Comparison of ENCODE assay signal across 8 cellular contexts in the genomic region with DNA sequence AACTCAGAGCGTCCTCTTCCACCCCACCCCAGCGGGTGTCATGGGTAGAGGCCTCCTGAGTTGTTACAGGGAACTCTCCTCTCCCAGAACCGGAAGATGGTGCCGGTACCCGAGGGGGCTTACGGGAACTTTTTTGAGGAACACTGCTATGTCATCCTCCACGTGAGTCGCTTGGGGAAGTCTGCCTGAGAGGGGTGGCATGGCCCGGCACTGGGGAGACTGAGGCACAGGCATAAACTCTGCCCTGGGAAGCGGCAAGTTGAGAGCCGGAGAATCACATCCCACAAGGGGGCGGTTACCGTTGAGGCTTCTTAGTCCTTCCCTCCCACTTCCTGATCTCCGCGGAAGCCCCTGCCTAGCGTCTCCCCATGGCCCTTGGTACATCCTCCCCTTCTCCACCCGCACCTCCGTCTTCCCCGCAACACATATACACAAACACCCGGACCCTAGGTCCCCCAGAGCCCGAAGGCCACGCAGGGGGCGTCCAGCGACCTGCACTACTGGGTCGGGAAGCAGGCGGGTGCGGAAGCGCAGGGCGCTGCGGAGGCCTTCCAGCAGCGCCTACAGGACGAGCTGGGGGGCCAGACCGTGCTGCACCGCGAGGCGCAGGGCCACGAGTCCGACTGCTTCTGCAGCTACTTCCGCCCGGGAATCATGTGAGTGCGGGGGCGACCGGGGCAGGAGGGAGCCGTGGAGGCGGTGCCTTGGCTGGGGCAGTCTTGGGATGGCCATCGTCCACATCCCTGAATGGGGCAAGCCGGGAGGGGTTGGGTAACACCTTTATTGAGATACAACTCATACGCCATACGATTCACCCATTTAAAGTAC. TPM values are rescaled to one million over a fixed set of nuclear protein-coding genes. Genes with fewer than 3 reads are reported as not detected.
A peak's percentile ranks its signal among the peaks of the same experiment; 100 is the strongest.
DNase-seq lines count a peak whose midpoint lies in the region; ATAC-seq and TF ChIP-seq lines count a peak whose summit lies in the region.

No MANE protein-coding gene starts in this region.

- no peak overlapping the region for H3T11ph ChIP-seq in H9 (ENCODE audit: low read length)

- no peak overlapping the region for H3K4ac ChIP-seq in H9 (ENCODE audit: low read depth, low read length)

- peak overlapping the region; percentile 9 for H3K18ac ChIP-seq in H9 (ENCODE audit: insufficient read length, low read depth, low read length)

- no peak overlapping the region for H2BK5ac ChIP-seq in H9 (ENCODE audit: insufficient read length, low read length)

- H3K79me1 ChIP-seq in H9 (ENCODE audit: insufficient read depth, low read depth, low read length, poor library complexity, severe bottlenecking), result no peaks in the 10 kb centered on the region

- H3K79me2 ChIP-seq in H9 (ENCODE audit: insufficient read depth, low read length), result no peaks in the 10 kb centered on the region

- no peak overlapping the region for H3K56ac ChIP-seq in H9 (ENCODE audit: insufficient read length, low read depth, low read length)

- H3K9me3 ChIP-seq in H9 (ENCODE audit: control insufficient read depth, low read depth, low read length) (no peaks in the 10 kb centered on the region), mucosa of rectum (ENCODE audit: control insufficient read depth in 2 of 2, low read length in 2 of 2) (no peaks in the 10 kb centered on the region)

- H3K27ac Mint-ChIP-seq in H9, result peak overlapping the region in 1 of 3 experiments; percentile 90; a peak in 3 of 7 replicates
- peak overlapping the region; percentile 93 for H3K27ac Mint-ChIP-seq in activated CD8-positive, alpha-beta memory T cell treated with anti-CD3 and anti-CD28 coated beads, Interleukin-2, amount 10 ng/mL, durations not matched to agents 7 days and 5 days

- no peaks in the 10 kb centered on the region; the same call in 1 of the 2 replicates for H3K27me3 ChIP-seq in H9 (ENCODE audit: insufficient read depth, low read length)
- no peaks in the 10 kb centered on the region for H3K27me3 ChIP-seq in mucosa of rectum (ENCODE audit: control insufficient read depth in 2 of 2, insufficient read depth in 2 of 2, low read length in 2 of 2)

- no peak overlapping the region for H3K9ac ChIP-seq in H9 (ENCODE audit: extremely low read depth, insufficient read length, low read length)
- H3K9ac ChIP-seq in mucosa of rectum (ENCODE audit: low read depth in 1 of 2, low read length in 2 of 2), result peak overlapping the region; percentile 87 to 94

- no peaks in the 10 kb centered on the region for H3K9me3 Mint-ChIP-seq in H9
- H3K9me3 Mint-ChIP-seq in activated CD8-positive, alpha-beta memory T cell treated with anti-CD3 and anti-CD28 coated beads, Interleukin-2, amount 10 ng/mL, durations not matched to agents 7 days and 5 days (ENCODE audit: low read depth), result no peaks in the 10 kb centered on the region

- H3K14ac ChIP-seq in H9 (ENCODE audit: insufficient read depth, low read length), result 0 out of 2 replicates have a peak overlapping the region, but pooled peaks have one; percentile 4

- CTCF ChIA-PET in activated CD8-positive, alpha-beta memory T cell treated with anti-CD3 and anti-CD28 coated beads, Interleukin-2, amount 10 ng/mL, durations not matched to agents 7 days and 5 days (lab: Charles Lee), result interaction anchor here (0.7 to 0.9 kb wide), 3 partner anchors 19 to 92 kb away, joined by 3 to 5 read pairs (median 4); no protein-coding TSS in a partner anchor

- H4K20me1 ChIP-seq in H9 (ENCODE audit: control insufficient read depth, insufficient read depth, insufficient read length), result no peaks in the 10 kb centered on the region

- TF ChIP-seq CTCF in H9 (conservative IDR thresholded peaks at IDR 0.05) (0 out of 3 replicates have a peak, but pooled peaks have one; percentile 15), NB4 (IDR thresholded peaks at IDR 0.05; ENCODE audit: low read depth, low read length) (no peak), epithelial cell of esophagus (IDR thresholded peaks at IDR 0.05; ENCODE audit: insufficient read depth, low read depth, low read length, missing control alignments) (peak; percentile 9)

- H3K36me3 Mint-ChIP-seq in H9 (ENCODE audit: insufficient read depth in 1 of 3, low read depth in 3 of 3), result peaks cover 0 to 2% (median 0%) of the 10 kb centered on the region in 3 experiments; a peak in 1 of 7 replicates
- peaks cover 19% of the 10 kb centered on the region for H3K36me3 Mint-ChIP-seq in activated CD8-positive, alpha-beta memory T cell treated with anti-CD3 and anti-CD28 coated beads, Interleukin-2, amount 10 ng/mL, durations not matched to agents 7 days and 5 days

- H2AK5ac ChIP-seq in H9 (ENCODE audit: insufficient read length, low read length), result no peak overlapping the region

- H3K27ac ChIP-seq in H9 (ENCODE audit: insufficient read length, low read depth, low read length), result no peak overlapping the region
- H3K27ac ChIP-seq in mucosa of rectum (ENCODE audit: low read depth in 2 of 2, low read length in 2 of 2), result peak overlapping the region; percentile 98

- peak; percentile 83 for TF ChIP-seq POLR2A in NB4 (IDR thresholded peaks at IDR 0.05; ENCODE audit: extremely low read depth, insufficient read length)

- no peak overlapping the region for H2BK15ac ChIP-seq in H9 (ENCODE audit: low read depth, low read length)

- no peak overlapping the region for H4K8ac ChIP-seq in H9 (replicated peaks; ENCODE audit: insufficient read length, low read depth, low read length)

- H2BK20ac ChIP-seq in H9 (ENCODE audit: low read depth, low read length, poor library complexity, severe bottlenecking), result no peak overlapping the region

- no peaks in the 10 kb centered on the region; the same call in 1 of the 2 replicates for H3K4me1 ChIP-seq in H9 (ENCODE audit: insufficient read depth, low read length)
- peaks cover 47 to 72% of the 10 kb centered on the region in 2 donors for H3K4me1 ChIP-seq in mucosa of rectum (ENCODE audit: control insufficient read depth in 2 of 2, insufficient read depth in 2 of 2, low read length in 2 of 2)

- no peak overlapping the region for H2AFZ ChIP-seq in H9 (ENCODE audit: low read length)

- ATAC-seq in activated CD8-positive, alpha-beta memory T cell treated with anti-CD3 and anti-CD28 coated beads, Interleukin-2, amount 10 ng/mL, durations not matched to agents 7 days and 5 days, result peak; percentile 71

- peaks cover 15 to 17% of the 10 kb centered on the region in 2 donors for H3K36me3 ChIP-seq in mucosa of rectum (ENCODE audit: control insufficient read depth in 2 of 2, insufficient read depth in 2 of 2, low read length in 2 of 2)

- no peak overlapping the region for H2BK12ac ChIP-seq in H9 (ENCODE audit: insufficient read length, low read depth, low read length)

- peak; percentile 76 for DNase-seq in H9
- peak; percentile 91 for DNase-seq in NB4 (ENCODE audit: low read depth)
- peak; percentile 85 for DNase-seq in activated CD8-positive, alpha-beta memory T cell treated with anti-CD3 and anti-CD28 coated beads, Interleukin-2, amount 10 ng/mL, durations not matched to agents 7 days and 5 days
- DNase-seq in epithelial cell of esophagus (ENCODE audit: low read depth), result peak; percentile 52
- peak; percentile 37 to 59 for DNase-seq in stimulated activated CD8-positive, alpha-beta memory T cell treated with anti-CD3 and anti-CD28 coated beads, Interleukin-7, amount 100 ng/mL, for 4 hours (ENCODE audit: low read depth in 2 of 2)
- DNase-seq in DMS53 treated with DMSO at 0.1 percent for 48 hours (lab: John Stamatoyannopoulos, UW; ENCODE audit: unreplicated experiment), result no peak

- H3K27me3 Mint-ChIP-seq in H9 (ENCODE audit: low read depth), result peaks cover 21% of the 10 kb centered on the region
- H3K27me3 Mint-ChIP-seq in activated CD8-positive, alpha-beta memory T cell treated with anti-CD3 and anti-CD28 coated beads, Interleukin-2, amount 10 ng/mL, durations not matched to agents 7 days and 5 days, result no peaks in the 10 kb centered on the region

- H3K23ac ChIP-seq in H9 (ENCODE audit: insufficient read length, low read depth, low read length), result no peak overlapping the region

- H3K4me3 ChIP-seq in GM08714 (ENCODE audit: low read length), result peak overlapping the region; percentile 63; the same call in 1 of the 2 replicates
- H3K4me3 ChIP-seq in NB4 (ENCODE audit: low read depth, low read length), result peak overlapping the region; percentile 72
- peak overlapping the region; percentile 41 for H3K4me3 ChIP-seq in epithelial cell of esophagus (ENCODE audit: low read length)
- H3K4me3 ChIP-seq in mucosa of rectum (ENCODE audit: low read length in 2 of 2), result peak overlapping the region; percentile 80

- H4K5ac ChIP-seq in H9 (ENCODE audit: insufficient read length, low read depth, low read length), result no peak overlapping the region

- WGBS in H9 (ENCODE audit: extremely low coverage, insufficient read length, low lambda C conversion rate), result no CpG with 5 or more reads among the region's 49 CpGs

- H4K91ac ChIP-seq in H9 (ENCODE audit: insufficient read length, low read depth, low read length), result no peak overlapping the region

- no peak overlapping the region for H2BK120ac ChIP-seq in H9 (ENCODE audit: low read depth, low read length, poor library complexity, severe bottlenecking)

- H3K23me2 ChIP-seq in H9 (ENCODE audit: insufficient read length, low read depth, low read length, poor library complexity, severe bottlenecking), result no peaks in the 10 kb centered on the region

- peaks cover 19 to 45% of the 10 kb centered on the region in 2 experiments for H3K4me1 Mint-ChIP-seq in H9
- H3K4me1 Mint-ChIP-seq in activated CD8-positive, alpha-beta memory T cell treated with anti-CD3 and anti-CD28 coated beads, Interleukin-2, amount 10 ng/mL, durations not matched to agents 7 days and 5 days, result peaks cover 49% of the 10 kb centered on the region

- peak overlapping the region; percentile 38 for H3K4me2 ChIP-seq in H9 (ENCODE audit: insufficient read depth, insufficient read length, low read length)

- peak overlapping the region; percentile 82 to 86 for H3K4me3 Mint-ChIP-seq in H9
- H3K4me3 Mint-ChIP-seq in activated CD8-positive, alpha-beta memory T cell treated with anti-CD3 and anti-CD28 coated beads, Interleukin-2, amount 10 ng/mL, durations not matched to agents 7 days and 5 days, result peak overlapping the region; percentile 91

RNA-seq across cellular contexts. Expression of a gene that starts 3.4 kb away (rescaled TPM):
- 3.2 and 3.8 TPM in 2 replicates for total RNA-seq in H9 (2021)
- 10 to 100 TPM; 15.4 to 18.3 TPM for total RNA-seq in activated CD8-positive, alpha-beta memory T cell treated with anti-CD3 and anti-CD28 coated beads, Interleukin-2, amount 10 ng/mL, durations not matched to agents 7 days and 5 days

RNA-seq across cellular contexts. Expression of a gene that starts 35.4 kb away (rescaled TPM):
- 27.1 and 36.9 TPM in 2 replicates for total RNA-seq in H9 (2021)
- total RNA-seq in activated CD8-positive, alpha-beta memory T cell treated with anti-CD3 and anti-CD28 coated beads, Interleukin-2, amount 10 ng/mL, durations not matched to agents 7 days and 5 days, result 10 to 100 TPM; 12.3 to 20.6 TPM

RNA-seq across cellular contexts. Expression of a gene that starts 45.0 kb away (rescaled TPM):
- 2.0 and 2.1 TPM in 2 replicates for total RNA-seq in H9 (2021)
- 1 to 10 TPM in 1 of 2 experiments, under 1 TPM in 1; 0.26 to 1.1 TPM for total RNA-seq in activated CD8-positive, alpha-beta memory T cell treated with anti-CD3 and anti-CD28 coated beads, Interleukin-2, amount 10 ng/mL, durations not matched to agents 7 days and 5 days
